9 cellular contexts compared by ENCODE assay signal in genomic region chr21:32414579-32415358, GRCh38. TPM values are rescaled to one million over a fixed set of nuclear protein-coding genes. Genes with fewer than 3 reads are reported as not detected.
DNase-seq lines count a peak whose midpoint lies in the region; ATAC-seq and TF ChIP-seq lines count a peak whose summit lies in the region.
"Had no signal": no experiment of that assay in that cellular context is flagged by ENCODE, and none has a peak within 500 bp of the region (broad histone marks: within the 10 kb centered on the region; RNA-seq: fewer than 3 reads in every experiment).

No MANE protein-coding gene starts in this region.

- H2AFZ ChIP-seq in ACC112 (ENCODE audit: low read length, unreplicated experiment): no peak overlapping the region

- POLR2A ChIA-PET in WTC11 (lab: Charles Lee): no interaction called here

- H3K4me3 Mint-ChIP-seq in WTC11: no peak overlapping the region

- peak overlapping the region; percentile 95 for H3K27ac ChIP-seq in ACC112 (ENCODE audit: low read depth, low read length)
- H3K27ac ChIP-seq in breast epithelium: peak overlapping the region; percentile 99

- H3K4me1 ChIP-seq in ACC112 (ENCODE audit: control insufficient read depth, insufficient read depth, low read length, unreplicated experiment) (peaks cover 23% of the 10 kb centered on the region), breast epithelium (peaks cover 6 to 25% of the 10 kb centered on the region in 2 donors)

- H3K9me3 ChIP-seq in breast epithelium: no peaks in the 10 kb centered on the region

- no peaks in the 10 kb centered on the region for H3K27me3 ChIP-seq in ACC112 (ENCODE audit: insufficient read depth, low read length)
- H3K27me3 ChIP-seq in breast epithelium: no peaks in the 10 kb centered on the region

- no peak overlapping the region for H3K27ac Mint-ChIP-seq in WTC11

- H3K4me3 ChIP-seq in ACC112 (ENCODE audit: low read depth, low read length) (peak overlapping the region; percentile 97), breast epithelium (peak overlapping the region; percentile 71 to 94 (median 82))

- intact Hi-C loops in breast epithelium (cut with DNase I; ENCODE audit: low total_unique reads): no loop called here

- peak in 1 of 3 donors; percentile 17 for TF ChIP-seq CTCF in breast epithelium (IDR thresholded peaks at IDR 0.05)
- TF ChIP-seq CTCF in WTC11 (IDR thresholded peaks at IDR 0.05): no peak

- no peak for TF ChIP-seq POLR2A in breast epithelium (IDR thresholded peaks at IDR 0.05)

- CTCF ChIA-PET in WTC11 (lab: Charles Lee): interaction anchor here (0.9 to 4.6 kb wide), 6 partner anchors 12 to 187 kb away, joined by 3 to 24 read pairs (median 5); no protein-coding TSS in a partner anchor

- peaks cover 52% of the 10 kb centered on the region for H3K27me3 Mint-ChIP-seq in WTC11 (ENCODE audit: low read depth)

- H3K36me3 ChIP-seq in ACC112 (ENCODE audit: insufficient read depth, low read length): peaks cover 5% of the 10 kb centered on the region; the same call in 1 of the 2 replicates
- H3K36me3 ChIP-seq in breast epithelium: no peaks in the 10 kb centered on the region

- H3K36me3 Mint-ChIP-seq in WTC11: no peaks in the 10 kb centered on the region
- H3K36me3 Mint-ChIP-seq: IgD-negative memory B cell had no signal

- ATAC-seq in WTC11: no peak
- no peak for ATAC-seq in HG03039 (IDR thresholded peaks at IDR 0.05; ENCODE audit: unreplicated experiment)
- no peak for ATAC-seq in HG02763 (IDR thresholded peaks at IDR 0.05; ENCODE audit: unreplicated experiment)

- peaks cover 36% of the 10 kb centered on the region for H3K4me1 Mint-ChIP-seq in WTC11

- H3K9me3 Mint-ChIP-seq in WTC11: no peaks in the 10 kb centered on the region
- H3K9me3 Mint-ChIP-seq: IgD-negative memory B cell had no signal

- peaks cover 69% of the 10 kb centered on the region for H3K79me2 ChIP-seq in ACC112 (ENCODE audit: control insufficient read depth, insufficient read depth, low read length, unreplicated experiment)

- DNase-seq in HT1080 (ENCODE audit: low read depth) (peak; percentile 43), breast epithelium (ENCODE audit: low spot score in 2 of 2) (no peak), lung microvascular endothelial cell (ENCODE audit: low read depth in 2 of 2) (peak; percentile 78 to 79), WTC11 (ENCODE audit: low spot score) (no peak), glomerular visceral epithelial cell (ENCODE audit: extremely low spot score) (no peak)

TF ChIP-seq in WTC11, 78 proteins besides CTCF, POLR2A, EP300 and RAD21:
- TF ChIP-seq SP1 (CRISPR knock-in tag; conservative IDR thresholded peaks at IDR 0.05) (no peak), HMGXB4 (CRISPR knock-in tag; IDR thresholded peaks at IDR 0.05) (no peak), SOX15 (CRISPR knock-in tag; IDR thresholded peaks at IDR 0.05) (no peak), PRRX2 (CRISPR knock-in tag; IDR thresholded peaks at IDR 0.05) (no peak), ZNF423 (CRISPR knock-in tag; IDR thresholded peaks at IDR 0.05) (no peak), JUN (CRISPR knock-in tag; IDR thresholded peaks at IDR 0.05) (no peak), RELA (CRISPR knock-in tag; IDR thresholded peaks at IDR 0.05; ENCODE audit: borderline replicate concordance) (no peak), E2F5 (CRISPR knock-in tag; IDR thresholded peaks at IDR 0.05) (no peak), SMAD3 (CRISPR knock-in tag; IDR thresholded peaks at IDR 0.05; ENCODE audit: borderline replicate concordance) (no peak), CBFB (CRISPR knock-in tag; IDR thresholded peaks at IDR 0.05; ENCODE audit: low read depth) (no peak), ZSCAN18 (CRISPR knock-in tag; IDR thresholded peaks at IDR 0.05) (no peak), KAT7 (CRISPR knock-in tag; IDR thresholded peaks at IDR 0.05; ENCODE audit: borderline replicate concordance) (no peak), FOXJ3 (CRISPR knock-in tag; IDR thresholded peaks at IDR 0.05; ENCODE audit: borderline replicate concordance) (no peak), NR3C1 (CRISPR knock-in tag; conservative IDR thresholded peaks at IDR 0.05; ENCODE audit: low read depth) (no peak)

RNA-seq across cellular contexts. Expression of gene EVA1C, which starts 2.3 kb away (rescaled TPM):
- not detected in 2 replicates for total RNA-seq in HT1080 (2014; rRNA removed; shearing (Covaris generic))
- polyA plus RNA-seq in HT1080 (2015; cell fraction: cytosol; rRNA removed): 0.34 and 0.87 TPM in 2 replicates
- polyA plus RNA-seq in HT1080 (2015; cell fraction: nucleus; rRNA removed): 1.2 and 2.5 TPM in 2 replicates
- total RNA-seq in breast epithelium (10 to 100 TPM; 30.2 to 69.8 (median 58.5) TPM), lung microvascular endothelial cell (13.5 and 13.7 TPM in 2 replicates), WTC11 (2021) (2.3 to 3.6 TPM (median 3.1 TPM) in 3 replicates)

RNA-seq across cellular contexts. Expression of gene URB1, which starts 22.0 kb away (rescaled TPM):
- 38.1 and 38.8 TPM in 2 replicates for total RNA-seq in HT1080 (2014; rRNA removed; shearing (Covaris generic))
- 11.8 and 14.1 TPM in 2 replicates for polyA plus RNA-seq in HT1080 (2015; cell fraction: cytosol; rRNA removed)
- polyA plus RNA-seq in HT1080 (2015; cell fraction: nucleus; rRNA removed): 80.0 and 83.5 TPM in 2 replicates
- 10 to 100 TPM; 12.8 to 22.2 (median 20.6) TPM for total RNA-seq in breast epithelium
- 12.6 and 16.5 TPM in 2 replicates for total RNA-seq in lung microvascular endothelial cell
- total RNA-seq in WTC11 (2021): 28.0 to 38.7 TPM (median 29.5 TPM) in 3 replicates

Comparison
In these comparisons a context has a peak if more than half of its experiments do, and no peak if none do; other contexts are left out.
1. DNase-seq: peak in HT1080 (single experiment) and lung microvascular endothelial cell (2 of 2); none in breast epithelium (0 of 2), WTC11 (single experiment) and glomerular visceral epithelial cell (single experiment).